13 cellular contexts compared by ENCODE assay signal in the genomic region with DNA sequence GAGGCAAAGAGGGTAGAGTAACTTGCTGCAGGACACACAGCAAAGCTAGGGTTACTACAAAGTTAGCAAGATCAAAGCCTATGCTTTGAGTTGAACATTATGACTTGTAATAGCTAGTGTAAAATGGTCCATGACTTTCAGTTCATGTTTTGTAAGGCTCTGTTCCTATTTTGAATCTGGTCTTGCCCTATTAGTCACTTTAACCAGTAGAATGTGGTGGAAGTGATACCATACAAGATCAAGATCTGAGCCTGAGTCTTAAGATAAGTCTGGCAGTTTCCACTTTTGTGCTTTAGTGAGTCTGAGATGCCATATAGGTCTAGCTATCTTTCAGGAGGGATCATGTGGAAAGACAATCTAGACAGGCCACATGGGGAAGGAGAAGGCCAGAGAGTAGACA.
DNase-seq lines count a peak whose midpoint lies in the region; ATAC-seq, FAIRE-seq and TF ChIP-seq lines count a peak whose summit lies in the region.
"Had no signal": no experiment of that assay in that cellular context is flagged by ENCODE, and none has a peak within 500 bp of the region (broad histone marks: within the 10 kb centered on the region; RNA-seq: fewer than 3 reads in every experiment).

No MANE protein-coding gene starts in this region.

- DNase-seq in K562 (ENCODE audit: extremely low read depth in 1 of 4, low spot score in 3 of 4) (peak in 1 of 4 experiments; percentile 40), AG08396 (ENCODE audit: low spot score) (no peak), NCI-H187 treated with DMSO at 0.1 percent for 48 hours (lab: John Stamatoyannopoulos, UW) (no peak)
- no peak for DNase-seq in stimulated activated naive CD8-positive, alpha-beta T cell treated with anti-CD3 and anti-CD28 coated beads, Interleukin-15, Interleukin-2, amounts not matched to agents 100 U/mL and 50 U/mL, for 24 hours
- no peak for DNase-seq in CD8-positive, alpha-beta memory T cell
- DNase-seq: glutamatergic neuron; NCI-H510A treated with DMSO at 0.1 percent for 48 hours; stimulated activated CD8-positive, alpha-beta memory T cell treated with anti-CD3 and anti-CD28 coated beads, Interleukin-4, amount 100 ng/mL, for 48 hours; T1000 had no signal

- FAIRE-seq in K562 (lab: Jason Lieb, UNC) = no peak

- intact Hi-C loops in K562 (cut with micrococcal nuclease) = no loop called here

- H3K9me3 ChIP-seq in K562 (replicated peaks; ENCODE audit: control insufficient read depth, insufficient read depth, low read depth, low read length) = no peaks in the 10 kb centered on the region; the same call in 1 of the 2 replicates
- H3K9me3 ChIP-seq in CD8-positive, alpha-beta memory T cell (ENCODE audit: low read length) = no peaks in the 10 kb centered on the region

- TF ChIP-seq CTCF in K562 (IDR thresholded peaks at IDR 0.05 in 2 of 3, conservative IDR thresholded peaks at IDR 0.05 in 1 of 3; ENCODE audit: insufficient read depth in 2 of 3, low read depth in 1 of 3, low read length in 3 of 3) = no peak

- no peak overlapping the region for H3K4me2 ChIP-seq in K562 (ENCODE audit: insufficient read depth, low read length)

- no peak for TF ChIP-seq POLR2A in K562 (conservative IDR thresholded peaks at IDR 0.05)

- no peaks in the 10 kb centered on the region for H3K27me3 Mint-ChIP-seq in CD8-positive, alpha-beta memory T cell

- H3K36me3 Mint-ChIP-seq in CD8-positive, alpha-beta memory T cell = no peaks in the 10 kb centered on the region
- H3K36me3 Mint-ChIP-seq: mesothelial cell of epicardium had no signal

- ATAC-seq in GM18867 (IDR thresholded peaks at IDR 0.05; ENCODE audit: unreplicated experiment) = peak; percentile 94
- peak; percentile 86 for ATAC-seq in HG02571 (IDR thresholded peaks at IDR 0.05; ENCODE audit: unreplicated experiment)
- ATAC-seq in HG03442 (IDR thresholded peaks at IDR 0.05; ENCODE audit: unreplicated experiment) = peak; percentile 99
- no peak for ATAC-seq in K562
- no peak for ATAC-seq in stimulated activated naive CD8-positive, alpha-beta T cell treated with anti-CD3 and anti-CD28 coated beads, Interleukin-15, Interleukin-2, amounts not matched to agents 100 U/mL and 50 U/mL, for 24 hours

- H3K9me1 ChIP-seq in K562 (ENCODE audit: control insufficient read depth, insufficient read depth, low read length) = no peaks in the 10 kb centered on the region

- H3K9me3 Mint-ChIP-seq in CD8-positive, alpha-beta memory T cell = peaks cover 0 to 29% (median 8%) of the 10 kb centered on the region in 5 donors
- H3K9me3 Mint-ChIP-seq: mesothelial cell of epicardium had no signal

- no peaks in the 10 kb centered on the region for H3K27me3 ChIP-seq in K562 (ENCODE audit: control insufficient read depth in 2 of 2, insufficient read depth in 2 of 2, low read length in 2 of 2)
- no peaks in the 10 kb centered on the region for H3K27me3 ChIP-seq in CD8-positive, alpha-beta memory T cell (ENCODE audit: insufficient read depth, low read length, poor library complexity, severe bottlenecking)

- no peak overlapping the region for H3K9ac ChIP-seq in K562 (ENCODE audit: insufficient read depth in 1 of 2, low read depth in 2 of 2, low read length in 2 of 2)

- H2AFZ ChIP-seq in K562 (ENCODE audit: low read depth, low read length) = no peak overlapping the region

- H3K4me3 ChIP-seq in K562 = no peak overlapping the region
- no peak overlapping the region for H3K4me3 ChIP-seq in CD8-positive, alpha-beta memory T cell (ENCODE audit: low read length)

- no peaks in the 10 kb centered on the region for H3K4me1 ChIP-seq in K562 (replicated peaks in 1 of 2; ENCODE audit: control insufficient read depth in 2 of 2, insufficient read depth in 2 of 2, low read length in 2 of 2)
- no peaks in the 10 kb centered on the region for H3K4me1 ChIP-seq in CD8-positive, alpha-beta memory T cell (ENCODE audit: insufficient read depth, low read length)

- no TSS peak for BruUV-seq in K562 (replicated peaks; lab: Mats Ljungman, UMichigan)

- H3K27ac Mint-ChIP-seq in CD8-positive, alpha-beta memory T cell = no peak overlapping the region
- H3K27ac Mint-ChIP-seq: mesothelial cell of epicardium had no signal

- TF ChIP-seq RAD21 in K562 (CRISPR knock-in tag; conservative IDR thresholded peaks at IDR 0.05 in 1 of 2, IDR thresholded peaks at IDR 0.05 in 1 of 2) = no peak

- H3K36me3 ChIP-seq in K562 (ENCODE audit: control insufficient read depth, insufficient read depth, low read length) = no peaks in the 10 kb centered on the region
- H3K36me3 ChIP-seq in CD8-positive, alpha-beta memory T cell (ENCODE audit: insufficient read depth, low read length) = no peaks in the 10 kb centered on the region

- H3K4me1 Mint-ChIP-seq in CD8-positive, alpha-beta memory T cell = no peaks in the 10 kb centered on the region
- H3K4me1 Mint-ChIP-seq: mesothelial cell of epicardium had no signal

- H4K20me1 ChIP-seq in K562 (replicated peaks; ENCODE audit: control insufficient read depth, insufficient read depth, low read length) = no peaks in the 10 kb centered on the region

- no peak for TF ChIP-seq EP300 in K562 (IDR thresholded peaks at IDR 0.05; ENCODE audit: low read length)

- peak overlapping the region; percentile 6; the same call in 1 of the 3 replicates for H3K27ac ChIP-seq in K562 (ENCODE audit: extremely low read depth, low read depth, low read length)
- H3K27ac ChIP-seq in CD8-positive, alpha-beta memory T cell (ENCODE audit: low read depth, low read length) = no peak overlapping the region

- CTCF ChIA-PET in K562 (lab: Yijun Ruan, JAX; ENCODE audit: low intra/inter-chr PET ratio) = no interaction called here
- CTCF ChIA-PET in CD8-positive, alpha-beta memory T cell (lab: Charles Lee) = no interaction called here

- in situ Hi-C loops in K562 (cut with MboI) = no loop called here

- no peaks in the 10 kb centered on the region for H3K79me2 ChIP-seq in K562 (ENCODE audit: control insufficient read depth, insufficient read depth, low read length)

- no peak overlapping the region for H3K4me3 Mint-ChIP-seq in CD8-positive, alpha-beta memory T cell
- H3K4me3 Mint-ChIP-seq: mesothelial cell of epicardium had no signal

- POLR2A ChIA-PET in K562 (lab: Yijun Ruan, JAX) = no interaction called here
- POLR2A ChIA-PET in CD8-positive, alpha-beta memory T cell (lab: Charles Lee) = no interaction called here

TF ChIP-seq in K562, 482 proteins besides CTCF, POLR2A, EP300 and RAD21 (continues in another document):
- TF ChIP-seq IFI16 (CRISPR knock-in tag; IDR thresholded peaks at IDR 0.05) (no peak), TEAD4 (IDR thresholded peaks at IDR 0.05; ENCODE audit: low read length) (peak; percentile 51; the same call in 1 of the 2 replicates), TEAD4 (CRISPR knock-in tag; IDR thresholded peaks at IDR 0.05; ENCODE audit: borderline replicate concordance) (no peak), TCF3 (CRISPR knock-in tag; IDR thresholded peaks at IDR 0.05) (peak; percentile 38; the same call in 1 of the 2 replicates), ARID1B (IDR thresholded peaks at IDR 0.05) (peak; percentile 70), CC2D1A (IDR thresholded peaks at IDR 0.05) (0 out of 2 replicates have a peak, but pooled peaks have one; percentile 23), ZNF644 (tag; IDR thresholded peaks at IDR 0.05; ENCODE audit: low read depth) (no peak), FOXM1 (IDR thresholded peaks at IDR 0.05; ENCODE audit: low read depth) (peak; percentile 48; the same call in 1 of the 2 replicates), FOXM1 (CRISPR knock-in tag; IDR thresholded peaks at IDR 0.05; ENCODE audit: low read depth) (no peak)
- TF ChIP-seq, protein P1, sequence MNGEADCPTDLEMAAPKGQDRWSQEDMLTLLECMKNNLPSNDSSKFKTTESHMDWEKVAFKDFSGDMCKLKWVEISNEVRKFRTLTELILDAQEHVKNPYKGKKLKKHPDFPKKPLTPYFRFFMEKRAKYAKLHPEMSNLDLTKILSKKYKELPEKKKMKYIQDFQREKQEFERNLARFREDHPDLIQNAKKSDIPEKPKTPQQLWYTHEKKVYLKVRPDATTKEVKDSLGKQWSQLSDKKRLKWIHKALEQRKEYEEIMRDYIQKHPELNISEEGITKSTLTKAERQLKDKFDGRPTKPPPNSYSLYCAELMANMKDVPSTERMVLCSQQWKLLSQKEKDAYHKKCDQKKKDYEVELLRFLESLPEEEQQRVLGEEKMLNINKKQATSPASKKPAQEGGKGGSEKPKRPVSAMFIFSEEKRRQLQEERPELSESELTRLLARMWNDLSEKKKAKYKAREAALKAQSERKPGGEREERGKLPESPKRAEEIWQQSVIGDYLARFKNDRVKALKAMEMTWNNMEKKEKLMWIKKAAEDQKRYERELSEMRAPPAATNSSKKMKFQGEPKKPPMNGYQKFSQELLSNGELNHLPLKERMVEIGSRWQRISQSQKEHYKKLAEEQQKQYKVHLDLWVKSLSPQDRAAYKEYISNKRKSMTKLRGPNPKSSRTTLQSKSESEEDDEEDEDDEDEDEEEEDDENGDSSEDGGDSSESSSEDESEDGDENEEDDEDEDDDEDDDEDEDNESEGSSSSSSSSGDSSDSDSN (IDR thresholded peaks at IDR 0.05; ENCODE audit: borderline replicate concordance in 1 of 2, low read depth in 2 of 2, low read length in 2 of 2) = no peak
- TF ChIP-seq, protein P2, sequence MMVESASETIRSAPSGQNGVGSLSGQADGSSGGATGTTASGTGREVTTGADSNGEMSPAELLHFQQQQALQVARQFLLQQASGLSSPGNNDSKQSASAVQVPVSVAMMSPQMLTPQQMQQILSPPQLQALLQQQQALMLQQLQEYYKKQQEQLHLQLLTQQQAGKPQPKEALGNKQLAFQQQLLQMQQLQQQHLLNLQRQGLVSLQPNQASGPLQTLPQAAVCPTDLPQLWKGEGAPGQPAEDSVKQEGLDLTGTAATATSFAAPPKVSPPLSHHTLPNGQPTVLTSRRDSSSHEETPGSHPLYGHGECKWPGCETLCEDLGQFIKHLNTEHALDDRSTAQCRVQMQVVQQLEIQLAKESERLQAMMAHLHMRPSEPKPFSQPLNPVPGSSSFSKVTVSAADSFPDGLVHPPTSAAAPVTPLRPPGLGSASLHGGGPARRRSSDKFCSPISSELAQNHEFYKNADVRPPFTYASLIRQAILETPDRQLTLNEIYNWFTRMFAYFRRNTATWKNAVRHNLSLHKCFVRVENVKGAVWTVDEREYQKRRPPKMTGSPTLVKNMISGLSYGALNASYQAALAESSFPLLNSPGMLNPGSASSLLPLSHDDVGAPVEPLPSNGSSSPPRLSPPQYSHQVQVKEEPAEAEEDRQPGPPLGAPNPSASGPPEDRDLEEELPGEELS (CRISPR knock-in tag; IDR thresholded peaks at IDR 0.05; ENCODE audit: borderline replicate concordance) = no peak

Comparison
In these comparisons a context has a peak if more than half of its experiments do, and no peak if none do; other contexts are left out.
1. ATAC-seq: peak in GM18867 (single experiment), HG02571 (single experiment) and HG03442 (single experiment); none in K562 (single experiment) and stimulated activated naive CD8-positive, alpha-beta T cell treated with anti-CD3 and anti-CD28 coated beads, Interleukin-15, Interleukin-2, amounts not matched to agents 100 U/mL and 50 U/mL, for 24 hours (single experiment).